1 cellular context compared by ENCODE assay signal in genomic region chr6:16238658-16239089, GRCh38.
TF ChIP-seq lines count a peak whose summit lies in the region.

No MANE protein-coding gene starts in this region.

TF ChIP-seq in K562, 482 proteins besides CTCF, POLR2A, EP300 and RAD21 (continued from another document and continues in another):
- TF ChIP-seq, protein P1, sequence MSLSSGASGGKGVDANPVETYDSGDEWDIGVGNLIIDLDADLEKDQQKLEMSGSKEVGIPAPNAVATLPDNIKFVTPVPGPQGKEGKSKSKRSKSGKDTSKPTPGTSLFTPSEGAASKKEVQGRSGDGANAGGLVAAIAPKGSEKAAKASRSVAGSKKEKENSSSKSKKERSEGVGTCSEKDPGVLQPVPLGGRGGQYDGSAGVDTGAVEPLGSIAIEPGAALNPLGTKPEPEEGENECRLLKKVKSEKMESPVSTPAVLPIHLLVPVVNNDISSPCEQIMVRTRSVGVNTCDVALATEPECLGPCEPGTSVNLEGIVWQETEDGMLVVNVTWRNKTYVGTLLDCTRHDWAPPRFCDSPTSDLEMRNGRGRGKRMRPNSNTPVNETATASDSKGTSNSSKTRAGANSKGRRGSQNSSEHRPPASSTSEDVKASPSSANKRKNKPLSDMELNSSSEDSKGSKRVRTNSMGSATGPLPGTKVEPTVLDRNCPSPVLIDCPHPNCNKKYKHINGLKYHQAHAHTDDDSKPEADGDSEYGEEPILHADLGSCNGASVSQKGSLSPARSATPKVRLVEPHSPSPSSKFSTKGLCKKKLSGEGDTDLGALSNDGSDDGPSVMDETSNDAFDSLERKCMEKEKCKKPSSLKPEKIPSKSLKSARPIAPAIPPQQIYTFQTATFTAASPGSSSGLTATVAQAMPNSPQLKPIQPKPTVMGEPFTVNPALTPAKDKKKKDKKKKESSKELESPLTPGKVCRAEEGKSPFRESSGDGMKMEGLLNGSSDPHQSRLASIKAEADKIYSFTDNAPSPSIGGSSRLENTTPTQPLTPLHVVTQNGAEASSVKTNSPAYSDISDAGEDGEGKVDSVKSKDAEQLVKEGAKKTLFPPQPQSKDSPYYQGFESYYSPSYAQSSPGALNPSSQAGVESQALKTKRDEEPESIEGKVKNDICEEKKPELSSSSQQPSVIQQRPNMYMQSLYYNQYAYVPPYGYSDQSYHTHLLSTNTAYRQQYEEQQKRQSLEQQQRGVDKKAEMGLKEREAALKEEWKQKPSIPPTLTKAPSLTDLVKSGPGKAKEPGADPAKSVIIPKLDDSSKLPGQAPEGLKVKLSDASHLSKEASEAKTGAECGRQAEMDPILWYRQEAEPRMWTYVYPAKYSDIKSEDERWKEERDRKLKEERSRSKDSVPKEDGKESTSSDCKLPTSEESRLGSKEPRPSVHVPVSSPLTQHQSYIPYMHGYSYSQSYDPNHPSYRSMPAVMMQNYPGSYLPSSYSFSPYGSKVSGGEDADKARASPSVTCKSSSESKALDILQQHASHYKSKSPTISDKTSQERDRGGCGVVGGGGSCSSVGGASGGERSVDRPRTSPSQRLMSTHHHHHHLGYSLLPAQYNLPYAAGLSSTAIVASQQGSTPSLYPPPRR (CRISPR knock-in tag; IDR thresholded peaks at IDR 0.05; ENCODE audit: borderline replicate concordance) = peak; percentile 71; the same call in 1 of the 2 replicates
- TF ChIP-seq MYC (IDR thresholded peaks at IDR 0.05; ENCODE audit: low read depth, low read length) = no peak
- no peak for TF ChIP-seq MYC (CRISPR knock-in tag; IDR thresholded peaks at IDR 0.05; ENCODE audit: borderline replicate concordance, low read depth)
- peak; percentile 64 for TF ChIP-seq RBBP5 (IDR thresholded peaks at IDR 0.05; ENCODE audit: borderline replicate concordance, insufficient read depth, low read length, poor library complexity, severe bottlenecking)
- TF ChIP-seq ZNF3 (CRISPR knock-in tag; IDR thresholded peaks at IDR 0.05) = no peak
- TF ChIP-seq NFE2L1 (tag; IDR thresholded peaks at IDR 0.05; ENCODE audit: borderline replicate concordance, low read depth) = no peak
- no peak for TF ChIP-seq ZNF764 (CRISPR knock-in tag; IDR thresholded peaks at IDR 0.05; ENCODE audit: low read depth)
- TF ChIP-seq TAL1 (IDR thresholded peaks at IDR 0.05) = no peak
- TF ChIP-seq, protein P2, sequence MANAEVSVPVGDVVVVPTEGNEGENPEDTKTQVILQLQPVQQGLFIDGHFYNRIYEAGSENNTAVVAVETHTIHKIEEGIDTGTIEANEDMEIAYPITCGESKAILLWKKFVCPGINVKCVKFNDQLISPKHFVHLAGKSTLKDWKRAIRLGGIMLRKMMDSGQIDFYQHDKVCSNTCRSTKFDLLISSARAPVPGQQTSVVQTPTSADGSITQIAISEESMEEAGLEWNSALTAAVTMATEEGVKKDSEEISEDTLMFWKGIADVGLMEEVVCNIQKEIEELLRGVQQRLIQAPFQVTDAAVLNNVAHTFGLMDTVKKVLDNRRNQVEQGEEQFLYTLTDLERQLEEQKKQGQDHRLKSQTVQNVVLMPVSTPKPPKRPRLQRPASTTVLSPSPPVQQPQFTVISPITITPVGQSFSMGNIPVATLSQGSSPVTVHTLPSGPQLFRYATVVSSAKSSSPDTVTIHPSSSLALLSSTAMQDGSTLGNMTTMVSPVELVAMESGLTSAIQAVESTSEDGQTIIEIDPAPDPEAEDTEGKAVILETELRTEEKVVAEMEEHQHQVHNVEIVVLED (CRISPR knock-in tag; IDR thresholded peaks at IDR 0.05) = no peak
- TF ChIP-seq ZFP91 (CRISPR knock-in tag; IDR thresholded peaks at IDR 0.05) = 0 out of 2 replicates have a peak, but pooled peaks have one; percentile 21
- TF ChIP-seq RNF2 (IDR thresholded peaks at IDR 0.05) = peak; percentile 11; the same call in 1 of the 2 replicates
- TF ChIP-seq RBM17 (IDR thresholded peaks at IDR 0.05; ENCODE audit: borderline replicate concordance, low read depth, low read length) = no peak
- no peak for TF ChIP-seq POLR2H (tag; IDR thresholded peaks at IDR 0.05; ENCODE audit: low read depth)
- peak; percentile 70; the same call in 1 of the 2 replicates for TF ChIP-seq PHB (CRISPR knock-in tag; IDR thresholded peaks at IDR 0.05)
- TF ChIP-seq TAF1 (IDR thresholded peaks at IDR 0.05; ENCODE audit: control insufficient read depth, extremely low read depth, insufficient read depth, low read length, severe bottlenecking) = no peak
- TF ChIP-seq NR2C2 (CRISPR knock-in tag; IDR thresholded peaks at IDR 0.05) = no peak
- TF ChIP-seq NR2C2 (tag; IDR thresholded peaks at IDR 0.05) = peak; percentile 3; the same call in 1 of the 2 replicates
- no peak for TF ChIP-seq PBX2 (CRISPR knock-in tag; IDR thresholded peaks at IDR 0.05; ENCODE audit: low read depth)
- no peak for TF ChIP-seq PBX2 (tag; conservative IDR thresholded peaks at IDR 0.05; ENCODE audit: low read depth)
- TF ChIP-seq, protein P3, sequence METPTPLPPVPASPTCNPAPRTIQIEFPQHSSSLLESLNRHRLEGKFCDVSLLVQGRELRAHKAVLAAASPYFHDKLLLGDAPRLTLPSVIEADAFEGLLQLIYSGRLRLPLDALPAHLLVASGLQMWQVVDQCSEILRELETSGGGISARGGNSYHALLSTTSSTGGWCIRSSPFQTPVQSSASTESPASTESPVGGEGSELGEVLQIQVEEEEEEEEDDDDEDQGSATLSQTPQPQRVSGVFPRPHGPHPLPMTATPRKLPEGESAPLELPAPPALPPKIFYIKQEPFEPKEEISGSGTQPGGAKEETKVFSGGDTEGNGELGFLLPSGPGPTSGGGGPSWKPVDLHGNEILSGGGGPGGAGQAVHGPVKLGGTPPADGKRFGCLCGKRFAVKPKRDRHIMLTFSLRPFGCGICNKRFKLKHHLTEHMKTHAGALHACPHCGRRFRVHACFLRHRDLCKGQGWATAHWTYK (CRISPR knock-in tag; IDR thresholded peaks at IDR 0.05) = no peak
- no peak for TF ChIP-seq KLF10 (CRISPR knock-in tag; IDR thresholded peaks at IDR 0.05)
- TF ChIP-seq CAMTA2 (CRISPR knock-in tag; conservative IDR thresholded peaks at IDR 0.05) = no peak
- no peak for TF ChIP-seq NR4A1 (CRISPR knock-in tag; IDR thresholded peaks at IDR 0.05)
- TF ChIP-seq NR4A1 (tag; IDR thresholded peaks at IDR 0.05) = no peak
- peak; percentile 42; the same call in 1 of the 2 replicates for TF ChIP-seq ELF2 (CRISPR knock-in tag; IDR thresholded peaks at IDR 0.05)
- TF ChIP-seq FOSL1 (tag; conservative IDR thresholded peaks at IDR 0.05) = peak; percentile 7; the same call in 1 of the 2 replicates
- 0 out of 2 replicates have a peak, but pooled peaks have one; percentile 11 for TF ChIP-seq SUPT5H (IDR thresholded peaks at IDR 0.05)
- TF ChIP-seq PHF20 (IDR thresholded peaks at IDR 0.05; ENCODE audit: partially characterized antibody) = peak; percentile 12
- peak; percentile 35; the same call in 1 of the 2 replicates for TF ChIP-seq ETS1 (conservative IDR thresholded peaks at IDR 0.05; ENCODE audit: control insufficient read depth, low read depth, low read length)
- TF ChIP-seq SIN3A (IDR thresholded peaks at IDR 0.05; ENCODE audit: borderline replicate concordance in 2 of 2, control insufficient read depth in 1 of 2, low read depth in 2 of 2, low read length in 2 of 2) = 0 out of 4 replicates have a peak, but pooled peaks of 1 of the 2 experiments have one; percentile 19
- TF ChIP-seq MEIS2 (IDR thresholded peaks at IDR 0.05; ENCODE audit: partially characterized antibody) = no peak
- TF ChIP-seq THRB (CRISPR knock-in tag; conservative IDR thresholded peaks at IDR 0.05) = 0 out of 2 replicates have a peak, but pooled peaks have one; percentile 24
- TF ChIP-seq, protein P4, sequence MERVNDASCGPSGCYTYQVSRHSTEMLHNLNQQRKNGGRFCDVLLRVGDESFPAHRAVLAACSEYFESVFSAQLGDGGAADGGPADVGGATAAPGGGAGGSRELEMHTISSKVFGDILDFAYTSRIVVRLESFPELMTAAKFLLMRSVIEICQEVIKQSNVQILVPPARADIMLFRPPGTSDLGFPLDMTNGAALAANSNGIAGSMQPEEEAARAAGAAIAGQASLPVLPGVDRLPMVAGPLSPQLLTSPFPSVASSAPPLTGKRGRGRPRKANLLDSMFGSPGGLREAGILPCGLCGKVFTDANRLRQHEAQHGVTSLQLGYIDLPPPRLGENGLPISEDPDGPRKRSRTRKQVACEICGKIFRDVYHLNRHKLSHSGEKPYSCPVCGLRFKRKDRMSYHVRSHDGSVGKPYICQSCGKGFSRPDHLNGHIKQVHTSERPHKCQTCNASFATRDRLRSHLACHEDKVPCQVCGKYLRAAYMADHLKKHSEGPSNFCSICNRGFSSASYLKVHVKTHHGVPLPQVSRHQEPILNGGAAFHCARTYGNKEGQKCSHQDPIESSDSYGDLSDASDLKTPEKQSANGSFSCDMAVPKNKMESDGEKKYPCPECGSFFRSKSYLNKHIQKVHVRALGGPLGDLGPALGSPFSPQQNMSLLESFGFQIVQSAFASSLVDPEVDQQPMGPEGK (CRISPR knock-in tag; IDR thresholded peaks at IDR 0.05; ENCODE audit: borderline replicate concordance) = no peak
- no peak for TF ChIP-seq ZBTB1 (CRISPR knock-in tag; IDR thresholded peaks at IDR 0.05; ENCODE audit: borderline replicate concordance, low read depth)
- TF ChIP-seq, protein P5, sequence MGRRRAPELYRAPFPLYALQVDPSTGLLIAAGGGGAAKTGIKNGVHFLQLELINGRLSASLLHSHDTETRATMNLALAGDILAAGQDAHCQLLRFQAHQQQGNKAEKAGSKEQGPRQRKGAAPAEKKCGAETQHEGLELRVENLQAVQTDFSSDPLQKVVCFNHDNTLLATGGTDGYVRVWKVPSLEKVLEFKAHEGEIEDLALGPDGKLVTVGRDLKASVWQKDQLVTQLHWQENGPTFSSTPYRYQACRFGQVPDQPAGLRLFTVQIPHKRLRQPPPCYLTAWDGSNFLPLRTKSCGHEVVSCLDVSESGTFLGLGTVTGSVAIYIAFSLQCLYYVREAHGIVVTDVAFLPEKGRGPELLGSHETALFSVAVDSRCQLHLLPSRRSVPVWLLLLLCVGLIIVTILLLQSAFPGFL (CRISPR knock-in tag; IDR thresholded peaks at IDR 0.05) = no peak
- no peak for TF ChIP-seq ATF7 (IDR thresholded peaks at IDR 0.05)
- TF ChIP-seq E2F6 (IDR thresholded peaks at IDR 0.05; ENCODE audit: borderline replicate concordance in 1 of 2, extremely low read depth in 1 of 2, insufficient read depth in 1 of 2, insufficient read length in 1 of 2, low read depth in 1 of 2, low read length in 1 of 2, poor library complexity in 1 of 2, severe bottlenecking in 1 of 2) = peak in 1 of 2 experiments; percentile 37
- TF ChIP-seq, protein P6, sequence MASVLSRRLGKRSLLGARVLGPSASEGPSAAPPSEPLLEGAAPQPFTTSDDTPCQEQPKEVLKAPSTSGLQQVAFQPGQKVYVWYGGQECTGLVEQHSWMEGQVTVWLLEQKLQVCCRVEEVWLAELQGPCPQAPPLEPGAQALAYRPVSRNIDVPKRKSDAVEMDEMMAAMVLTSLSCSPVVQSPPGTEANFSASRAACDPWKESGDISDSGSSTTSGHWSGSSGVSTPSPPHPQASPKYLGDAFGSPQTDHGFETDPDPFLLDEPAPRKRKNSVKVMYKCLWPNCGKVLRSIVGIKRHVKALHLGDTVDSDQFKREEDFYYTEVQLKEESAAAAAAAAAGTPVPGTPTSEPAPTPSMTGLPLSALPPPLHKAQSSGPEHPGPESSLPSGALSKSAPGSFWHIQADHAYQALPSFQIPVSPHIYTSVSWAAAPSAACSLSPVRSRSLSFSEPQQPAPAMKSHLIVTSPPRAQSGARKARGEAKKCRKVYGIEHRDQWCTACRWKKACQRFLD (CRISPR knock-in tag; IDR thresholded peaks at IDR 0.05) = peak; percentile 58; the same call in 1 of the 2 replicates
